In the genomic region with DNA sequence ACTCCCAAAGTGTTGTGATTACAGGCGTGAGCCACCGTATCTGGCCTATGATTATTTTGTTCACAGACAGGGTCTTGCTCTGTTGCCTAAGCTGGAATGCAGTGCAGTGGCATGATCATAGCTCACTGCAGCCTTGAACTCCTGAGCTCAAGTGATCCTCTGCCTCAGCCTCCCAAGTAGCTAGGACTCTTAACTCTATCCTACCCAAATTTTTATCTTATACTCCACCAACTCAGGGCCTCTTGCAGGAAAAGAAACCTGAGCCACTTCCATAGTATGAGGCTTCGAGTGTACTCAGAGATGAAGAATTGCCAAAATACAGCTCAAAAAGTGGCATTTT, we compare ENCODE assay signal across 9 cellular contexts. TPM values are rescaled to one million over a fixed set of nuclear protein-coding genes. Genes with fewer than 3 reads are reported as not detected.
DNase-seq lines count a peak whose midpoint lies in the region; ATAC-seq, FAIRE-seq and TF ChIP-seq lines count a peak whose summit lies in the region.
"Had no signal": no experiment of that assay in that cellular context is flagged by ENCODE, and none has a peak within 500 bp of the region (broad histone marks: within the 10 kb centered on the region; RNA-seq: fewer than 3 reads in every experiment).

No MANE protein-coding gene starts in this region.

- no peak for FAIRE-seq in small intestine (lab: Jason Lieb, UNC)
- FAIRE-seq: endometrium, RCC 7860 had no signal

- peak overlapping the region; percentile 96 for H3K4me3 Mint-ChIP-seq in activated CD8-positive, alpha-beta T cell treated with anti-CD3 and anti-CD28 coated beads for 36 hours

- peak overlapping the region; percentile 67 for H3K4me3 ChIP-seq in HL-60 (replicated peaks; ENCODE audit: insufficient read depth, low read length)
- peak overlapping the region in 1 of 2 donors; percentile 77 for H3K4me3 ChIP-seq in right atrium auricular region
- peak overlapping the region in 6 of 8 donors; percentile 61 to 87 (median 78) for H3K4me3 ChIP-seq in spleen
- no peak overlapping the region for H3K4me3 ChIP-seq in small intestine (ENCODE audit: low read depth in 1 of 2, low read length in 2 of 2)

- intact Hi-C loops in activated CD8-positive, alpha-beta T cell treated with anti-CD3 and anti-CD28 coated beads for 36 hours (cut with micrococcal nuclease) = no loop called here
- intact Hi-C loops in spleen (cut with DNase I; ENCODE audit: low total_unique reads) = no loop called here

- H3K27ac ChIP-seq in HL-60 (replicated peaks) = peak overlapping the region; percentile 94
- H3K27ac ChIP-seq in right atrium auricular region = peak overlapping the region; percentile 87 to 88
- H3K27ac ChIP-seq in spleen = peak overlapping the region in 5 of 8 donors; percentile 85 to 93 (median 85)
- no peak overlapping the region for H3K27ac ChIP-seq in small intestine (ENCODE audit: low read depth in 1 of 2, low read length in 1 of 2)

- DNase-seq in HL-60 (ENCODE audit: low read depth in 1 of 2, low spot score in 1 of 2) (no peak), right atrium auricular region (ENCODE audit: low spot score) (no peak), spleen (no peak), NCI-H2107 (lab: John Stamatoyannopoulos, UW) (no peak), NCI-H2029 (lab: John Stamatoyannopoulos, UW) (no peak), small intestine (no peak)
- DNase-seq in activated CD8-positive, alpha-beta T cell treated with anti-CD3 and anti-CD28 coated beads for 36 hours = no peak

- no peak for TF ChIP-seq POLR2A in spleen (IDR thresholded peaks at IDR 0.05)

- H3K27me3 Mint-ChIP-seq in activated CD8-positive, alpha-beta T cell treated with anti-CD3 and anti-CD28 coated beads for 36 hours = no peaks in the 10 kb centered on the region

- peaks cover 39% of the 10 kb centered on the region for H3K36me3 Mint-ChIP-seq in activated CD8-positive, alpha-beta T cell treated with anti-CD3 and anti-CD28 coated beads for 36 hours (ENCODE audit: low read depth)

- H3K27ac Mint-ChIP-seq in activated CD8-positive, alpha-beta T cell treated with anti-CD3 and anti-CD28 coated beads for 36 hours = peak overlapping the region; percentile 97

- peaks cover 2% of the 10 kb centered on the region for H3K9me3 Mint-ChIP-seq in activated CD8-positive, alpha-beta T cell treated with anti-CD3 and anti-CD28 coated beads for 36 hours

- no peak for TF ChIP-seq CTCF in HL-60 (IDR thresholded peaks at IDR 0.05; ENCODE audit: insufficient read depth, low read length)
- no peak for TF ChIP-seq CTCF in activated CD8-positive, alpha-beta T cell treated with anti-CD3 and anti-CD28 coated beads for 36 hours (IDR thresholded peaks at IDR 0.05)
- TF ChIP-seq CTCF in right atrium auricular region (IDR thresholded peaks at IDR 0.05) = no peak
- no peak for TF ChIP-seq CTCF in spleen (IDR thresholded peaks at IDR 0.05 in 8 of 11, conservative IDR thresholded peaks at IDR 0.05 in 3 of 11)

- H3K36me3 ChIP-seq in right atrium auricular region = peaks cover 28% of the 10 kb centered on the region
- peaks cover 0 to 55% (median 33%) of the 10 kb centered on the region in 6 donors for H3K36me3 ChIP-seq in spleen
- peaks cover 0 to 4% of the 10 kb centered on the region in 2 donors for H3K36me3 ChIP-seq in small intestine (ENCODE audit: control insufficient read depth in 2 of 2, insufficient read depth in 2 of 2, low read length in 2 of 2)

- POLR2A ChIA-PET in activated CD8-positive, alpha-beta T cell treated with anti-CD3 and anti-CD28 coated beads for 36 hours (lab: Charles Lee) = interaction anchor here (0.6 to 1.6 kb wide), 4 partner anchors 11 to 393 kb away, joined by 3 read pairs; partner anchors contain the start of genes KCTD10 and UBE3B

- H3K4me1 Mint-ChIP-seq in activated CD8-positive, alpha-beta T cell treated with anti-CD3 and anti-CD28 coated beads for 36 hours (ENCODE audit: low read depth) = peaks cover 28% of the 10 kb centered on the region

- 81 to 90% (median 85%) methylated on average over 3 of the region's 3 CpGs for WGBS in spleen, 5 donors
- WGBS in small intestine, 3 donors = 75 to 78% (median 77%) methylated on average over 3 of the region's 3 CpGs

- H3K27me3 ChIP-seq in HL-60 (ENCODE audit: insufficient read depth, poor library complexity, severe bottlenecking) (no peaks in the 10 kb centered on the region), right atrium auricular region (no peaks in the 10 kb centered on the region), spleen (replicated peaks in 1 of 7) (no peaks in the 10 kb centered on the region), small intestine (ENCODE audit: control insufficient read depth in 2 of 2, insufficient read depth in 2 of 2, low read length in 2 of 2) (no peaks in the 10 kb centered on the region)

- H3K4me1 ChIP-seq in right atrium auricular region (peaks cover 0 to 21% of the 10 kb centered on the region in 2 donors), spleen (peaks cover 4 to 36% (median 20%) of the 10 kb centered on the region in 6 donors), small intestine (ENCODE audit: control insufficient read depth in 2 of 2, insufficient read depth in 1 of 2, low read depth in 1 of 2, low read length in 1 of 2) (peaks cover 0 to 4% of the 10 kb centered on the region in 2 donors)

- no peak for ATAC-seq in activated CD8-positive, alpha-beta T cell treated with anti-CD3 and anti-CD28 coated beads for 36 hours

- no peaks in the 10 kb centered on the region for H3K9me3 ChIP-seq in right atrium auricular region
- no peaks in the 10 kb centered on the region for H3K9me3 ChIP-seq in spleen
- H3K9me3 ChIP-seq in small intestine (ENCODE audit: control insufficient read depth, low read depth) = no peaks in the 10 kb centered on the region

- CTCF ChIA-PET in activated CD8-positive, alpha-beta T cell treated with anti-CD3 and anti-CD28 coated beads for 36 hours (lab: Charles Lee) = interaction anchor here (1.1 to 6.1 kb wide), 3 partner anchors 24 to 95 kb away, joined by 4 to 39 read pairs (median 5); partner anchors contain the start of genes KCTD10 and UBE3B

RNA-seq across cellular contexts. Expression of gene MMAB, which starts 0.8 kb away (rescaled TPM):
- 10 to 100 TPM; 60.5 to 60.9 TPM for total RNA-seq in activated CD8-positive, alpha-beta T cell treated with anti-CD3 and anti-CD28 coated beads for 36 hours
- total RNA-seq in right atrium auricular region (10 to 100 TPM; 30.3 to 53.1 TPM), spleen (10 to 100 TPM; 14.5 to 23.0 (median 19.3) TPM)
- polyA plus RNA-seq in spleen (10 to 100 TPM; 31.1 to 41.7 (median 33.6) TPM), small intestine (10 to 100 TPM; 23.9 to 95.9 (median 30.5) TPM)

RNA-seq across cellular contexts. Expression of gene MVK, which starts 1.1 kb away (rescaled TPM):
- total RNA-seq in activated CD8-positive, alpha-beta T cell treated with anti-CD3 and anti-CD28 coated beads for 36 hours = 10 to 100 TPM; 16.2 to 19.8 TPM
- total RNA-seq in right atrium auricular region = 1 to 10 TPM; 5.5 to 7.5 TPM
- 10 to 100 TPM in 2 of 7 donors, 1 to 10 TPM in 5; 6.2 to 11.4 (median 9.2) TPM for total RNA-seq in spleen
- 10 to 100 TPM in 2 of 3 donors, 1 to 10 TPM in 1; 7.8 to 16.5 (median 11.3) TPM for polyA plus RNA-seq in spleen
- polyA plus RNA-seq in small intestine = 10 to 100 TPM; 15.1 to 36.4 (median 17.0) TPM

Comparison
In these comparisons a context has a peak if more than half of its experiments do, and no peak if none do; other contexts are left out.
1. H3K27ac ChIP-seq: peak in HL-60 (single experiment), right atrium auricular region (2 of 2) and spleen (5 of 8); none in small intestine (0 of 2).
2. H3K4me3 ChIP-seq: peak in HL-60 (single experiment) and spleen (6 of 8); none in small intestine (0 of 2).